Comparison of ENCODE assay signal across 10 cellular contexts in the genomic region with DNA sequence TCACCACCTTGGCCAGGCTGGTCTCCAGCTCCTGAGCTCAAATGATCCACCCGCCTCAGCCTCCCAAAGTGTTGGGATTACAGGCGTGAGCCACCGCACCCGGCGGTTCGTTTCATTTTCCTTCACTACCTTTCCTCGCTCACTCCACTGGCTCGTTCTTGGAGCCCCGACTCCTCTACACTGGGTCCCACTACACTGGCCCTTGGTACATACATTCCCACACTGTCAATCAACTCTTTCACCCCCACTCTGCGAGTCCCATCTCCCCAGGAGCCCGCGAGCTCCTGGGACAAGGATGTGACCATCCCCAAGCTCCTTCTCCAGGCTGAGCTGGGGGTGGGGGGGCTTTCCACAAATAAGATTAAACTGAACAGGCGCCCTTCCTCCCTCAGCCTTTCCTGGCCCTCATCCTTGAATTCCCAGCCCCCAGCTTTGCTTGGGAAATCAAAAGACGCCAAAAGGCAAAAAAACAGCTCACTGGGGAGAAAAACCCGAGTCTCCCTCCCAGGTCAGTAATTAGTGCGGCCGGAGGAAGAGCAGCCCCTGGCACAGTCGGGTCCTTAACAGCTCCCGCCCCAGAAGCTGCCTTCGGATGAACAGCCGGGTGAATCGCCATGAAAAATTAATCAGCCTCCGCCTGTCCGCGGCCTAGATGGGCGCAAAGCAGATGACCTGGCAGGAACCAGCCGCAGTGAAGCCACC. TPM values are rescaled to one million over a fixed set of nuclear protein-coding genes. Genes with fewer than 3 reads are reported as not detected.
DNase-seq lines count a peak whose midpoint lies in the region; ATAC-seq and TF ChIP-seq lines count a peak whose summit lies in the region.
"Had no signal": no experiment of that assay in that cellular context is flagged by ENCODE, and none has a peak within 500 bp of the region (broad histone marks: within the 10 kb centered on the region; RNA-seq: fewer than 3 reads in every experiment).

No MANE protein-coding gene starts in this region.

- no peak for TF ChIP-seq POLR2A in vagina (IDR thresholded peaks at IDR 0.05)

- H2BK5ac ChIP-seq in mesendoderm (ENCODE audit: low read length), result no peak overlapping the region

- H3K27me3 ChIP-seq in left ventricle myocardium inferior (ENCODE audit: low read depth) (peaks cover 22% of the 10 kb centered on the region), mesendoderm (ENCODE audit: insufficient read depth, low read length, poor library complexity) (peaks cover 1% of the 10 kb centered on the region), vagina (no peaks in the 10 kb centered on the region)
- H3K27me3 ChIP-seq: SJCRH30 had no signal

- H2BK120ac ChIP-seq in mesendoderm (ENCODE audit: low read depth, low read length), result no peak overlapping the region

- H3K4me2 ChIP-seq in mesendoderm (ENCODE audit: low read length), result peak overlapping the region; percentile 74

- no peak overlapping the region for H2AK5ac ChIP-seq in mesendoderm (ENCODE audit: low read length)

- H3K27me3 Mint-ChIP-seq in WTC11 (ENCODE audit: low read depth), result peaks cover 28% of the 10 kb centered on the region

- no peaks in the 10 kb centered on the region for H3K36me3 ChIP-seq in left ventricle myocardium inferior
- no peaks in the 10 kb centered on the region for H3K36me3 ChIP-seq in mesendoderm (ENCODE audit: control insufficient read depth, insufficient read depth, low read length)
- H3K36me3 ChIP-seq in vagina, result no peaks in the 10 kb centered on the region
- H3K36me3 ChIP-seq: SJCRH30 had no signal

- H3K36me3 Mint-ChIP-seq in WTC11, result peaks cover 9% of the 10 kb centered on the region; the same call in 1 of the 2 replicates
- H3K36me3 Mint-ChIP-seq: CD8-positive, alpha-beta memory T cell had no signal

- H3K27ac ChIP-seq in left ventricle myocardium inferior (replicated peaks) (peak overlapping the region; percentile 66), mesendoderm (ENCODE audit: low read depth, low read length) (no peak overlapping the region), vagina (no peak overlapping the region)
- H3K27ac ChIP-seq: SJCRH30 had no signal

- H3K56ac ChIP-seq in mesendoderm (ENCODE audit: low read length), result peak overlapping the region; percentile 76

- peak overlapping the region; percentile 9 for H3K18ac ChIP-seq in mesendoderm (ENCODE audit: low read length)

- no peak overlapping the region for H3K27ac Mint-ChIP-seq in WTC11
- H3K27ac Mint-ChIP-seq: CD8-positive, alpha-beta memory T cell had no signal

- no peak overlapping the region for H3K4ac ChIP-seq in mesendoderm (ENCODE audit: low read depth, low read length)

- peaks cover 12% of the 10 kb centered on the region for H3K9me3 Mint-ChIP-seq in WTC11

- H3K4me1 ChIP-seq in left ventricle myocardium inferior (peaks cover 14% of the 10 kb centered on the region), mesendoderm (ENCODE audit: control insufficient read depth, low read depth, low read length) (no peaks in the 10 kb centered on the region), vagina (peaks cover 14% of the 10 kb centered on the region)
- H3K4me1 ChIP-seq: SJCRH30 had no signal

- no peak for ATAC-seq in left ventricle myocardium superior
- ATAC-seq in WTC11, result peak; percentile 4
- no peak for ATAC-seq in HG02885 (IDR thresholded peaks at IDR 0.05; ENCODE audit: poor library complexity, unreplicated experiment)
- no peak for ATAC-seq in stimulated activated naive CD8-positive, alpha-beta T cell treated with anti-CD3 and anti-CD28 coated beads, Interleukin-15, Interleukin-2, amounts not matched to agents 100 U/mL and 50 U/mL, for 24 hours

- H3K23ac ChIP-seq in mesendoderm (ENCODE audit: low read length), result peak overlapping the region; percentile 69

- peaks cover 19% of the 10 kb centered on the region for H3K4me1 Mint-ChIP-seq in WTC11

- H4K8ac ChIP-seq in mesendoderm (ENCODE audit: low read depth, low read length), result no peak overlapping the region

- H3K9me3 ChIP-seq in left ventricle myocardium inferior (replicated peaks), result peaks cover 3% of the 10 kb centered on the region
- no peaks in the 10 kb centered on the region for H3K9me3 ChIP-seq in vagina
- H3K9me3 ChIP-seq: SJCRH30 had no signal

- TF ChIP-seq CTCF in left ventricle myocardium inferior (IDR thresholded peaks at IDR 0.05; ENCODE audit: borderline replicate concordance) (no peak), WTC11 (IDR thresholded peaks at IDR 0.05) (no peak), vagina (IDR thresholded peaks at IDR 0.05) (no peak)

- H3K9ac ChIP-seq in mesendoderm (ENCODE audit: low read length), result peak overlapping the region; percentile 53

- no peaks in the 10 kb centered on the region for H3K79me2 ChIP-seq in mesendoderm (ENCODE audit: control insufficient read depth, insufficient read depth, low read length)

- CTCF ChIA-PET in WTC11 (lab: Charles Lee), result interaction anchor here (0.5 to 3.1 kb wide), 15 partner anchors 11 to 528 kb away, joined by 3 to 28 read pairs (median 5); partner anchors contain the start of gene F13A1

- H3K4me3 Mint-ChIP-seq in WTC11, result peak overlapping the region; percentile 75

- H3K4me3 ChIP-seq in left ventricle myocardium inferior, result peak overlapping the region; percentile 68
- peak overlapping the region; percentile 15 for H3K4me3 ChIP-seq in mesendoderm (ENCODE audit: low read length)
- H3K4me3 ChIP-seq in vagina, result peak overlapping the region; percentile 37 to 49
- H3K4me3 ChIP-seq: SJCRH30 had no signal

- whole genome bisulfite sequencing in mesendoderm (ENCODE audit: extremely low coverage, insufficient coverage, low lambda C conversion rate), result no CpG with 5 or more reads among the region's 27 CpGs

- H3K79me1 ChIP-seq in mesendoderm (ENCODE audit: low read length), result no peaks in the 10 kb centered on the region

- DNase-seq in left ventricle myocardium inferior, result no peak
- no peak for DNase-seq in left ventricle myocardium superior
- no peak for DNase-seq in WTC11 (ENCODE audit: low spot score)
- no peak for DNase-seq in mesendoderm
- DNase-seq in vagina (ENCODE audit: extremely low spot score in 2 of 2), result no peak
- no peak for DNase-seq in activated CD8-positive, alpha-beta memory T cell treated with anti-CD3 and anti-CD28 coated beads, Interleukin-2, amount 50 U/mL, for 48 hours
- DNase-seq in stimulated activated naive CD8-positive, alpha-beta T cell treated with anti-CD3 and anti-CD28 coated beads, Interleukin-15, Interleukin-2, amounts not matched to agents 100 U/mL and 50 U/mL, for 24 hours, result no peak
- DNase-seq: SJCRH30 had no signal

- intact Hi-C loops in left ventricle myocardium inferior (cut with micrococcal nuclease), result loop anchor here (5.0 kb wide), 2 partner anchors 488 to 1403 kb away; no protein-coding TSS in a partner anchor
- intact Hi-C loops in left ventricle myocardium superior (cut with micrococcal nuclease), result loop anchor here (2.0 kb wide), 1 partner anchor 489 kb away; no protein-coding TSS in a partner anchor
- intact Hi-C loops in vagina (cut with DNase I), result loop anchor here (10.0 kb wide), 1 partner anchor 1401 kb away; no protein-coding TSS in a partner anchor

- H4K5ac ChIP-seq in mesendoderm (ENCODE audit: low read length), result no peak overlapping the region

- POLR2A ChIA-PET in WTC11 (lab: Charles Lee), result interaction anchor here (0.6 to 1.3 kb wide), 2 partner anchors 32 to 522 kb away, joined by 3 to 4 read pairs; no protein-coding TSS in a partner anchor

- H2BK15ac ChIP-seq in mesendoderm (replicated peaks; ENCODE audit: low read depth), result no peak overlapping the region

TF ChIP-seq in WTC11, 78 proteins besides CTCF, POLR2A, EP300 and RAD21 (continues in another document):
- no peak for TF ChIP-seq ZSCAN18 (CRISPR knock-in tag; IDR thresholded peaks at IDR 0.05)
- TF ChIP-seq ATF1 (CRISPR knock-in tag; IDR thresholded peaks at IDR 0.05), result no peak
- no peak for TF ChIP-seq ZMAT4 (CRISPR knock-in tag; IDR thresholded peaks at IDR 0.05)
- TF ChIP-seq ZNF425 (CRISPR knock-in tag; conservative IDR thresholded peaks at IDR 0.05), result no peak
- TF ChIP-seq TCF7 (CRISPR knock-in tag; IDR thresholded peaks at IDR 0.05; ENCODE audit: low read depth), result no peak
- no peak for TF ChIP-seq ESRRA (CRISPR knock-in tag; IDR thresholded peaks at IDR 0.05; ENCODE audit: borderline replicate concordance)
- TF ChIP-seq ZNF121 (CRISPR knock-in tag; IDR thresholded peaks at IDR 0.05), result peak; percentile 45; the same call in 1 of the 2 replicates
- no peak for TF ChIP-seq MXD4 (CRISPR knock-in tag; IDR thresholded peaks at IDR 0.05; ENCODE audit: borderline replicate concordance)

RNA-seq across cellular contexts. Expression of gene LY86, which starts 42.8 kb away (rescaled TPM):
- total RNA-seq in left ventricle myocardium inferior (1.2 TPM), left ventricle myocardium superior (1.1 TPM), WTC11 (2021) (0.16 to 0.21 TPM in 2 of 3 replicates, not detected in the other), vagina (4.9 TPM)
- polyA plus RNA-seq in mesendoderm (2013, experiment 1 of 2), result not detected
- polyA plus RNA-seq in mesendoderm (2013, experiment 2 of 2), result not detected
- total RNA-seq: SJCRH30 had no signal

Comparison
In these comparisons a context has a peak if more than half of its experiments do, and no peak if none do; other contexts are left out.
1. H3K4me3 ChIP-seq: peak in every context shown above with its lines; median percentile 68 in left ventricle myocardium inferior; 43 in vagina; 15 in mesendoderm.